In the genomic region with DNA sequence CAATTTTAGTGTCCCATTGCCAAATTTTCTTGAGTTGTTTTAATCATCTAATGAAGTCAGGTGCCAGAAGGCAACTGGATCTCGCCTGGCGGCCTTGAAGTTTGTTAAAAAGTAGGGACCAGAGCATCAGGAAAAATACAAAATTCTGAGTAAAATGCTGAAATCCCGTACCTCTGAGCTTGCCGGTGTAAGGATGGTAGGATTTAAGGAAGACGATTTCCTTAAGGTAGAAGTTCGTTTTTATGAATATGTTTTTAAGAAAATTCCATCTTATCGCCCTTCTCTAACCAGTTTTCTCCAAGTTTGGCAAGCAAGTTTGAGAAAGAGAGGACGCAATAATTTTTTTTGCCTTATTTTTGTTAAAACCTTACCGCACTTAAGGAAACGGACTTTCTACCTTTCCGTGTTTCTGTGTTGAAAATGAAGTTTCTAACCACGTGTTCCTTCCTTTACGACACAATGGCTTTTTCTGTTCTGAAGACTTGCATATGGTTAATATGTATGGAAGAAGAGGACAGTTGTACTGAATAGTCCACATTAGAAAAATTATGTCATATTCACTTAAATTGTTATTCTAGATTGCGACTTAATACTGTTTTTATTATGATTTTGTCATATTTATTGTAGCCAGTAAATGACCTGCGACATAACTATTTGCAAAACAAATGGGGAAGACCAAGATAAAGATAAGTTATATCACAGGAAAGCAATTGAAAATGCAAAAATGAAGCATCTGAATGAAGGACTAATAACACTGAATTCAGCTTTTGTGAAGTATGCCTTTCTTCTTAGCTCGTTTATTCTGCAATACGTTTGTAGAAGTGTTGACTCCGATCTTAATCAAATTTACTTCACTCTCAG, we compare ENCODE assay signal across 7 cellular contexts. TPM values are rescaled to one million over a fixed set of nuclear protein-coding genes. Genes with fewer than 3 reads are reported as not detected.
DNase-seq lines count a peak whose midpoint lies in the region; ATAC-seq lines count a peak whose summit lies in the region.

No MANE protein-coding gene starts in this region.

- H3K9me3 ChIP-seq in iPS-18c (ENCODE audit: control insufficient read depth, insufficient read depth, low read length): no peaks in the 10 kb centered on the region

- peak overlapping the region; percentile 99 for H3K27ac Mint-ChIP-seq in activated CD8-positive, alpha-beta T cell treated with anti-CD3 and anti-CD28 coated beads, Interleukin-2, amount 10 ng/mL, durations not matched to agents 7 days and 5 days
- H3K27ac Mint-ChIP-seq in stimulated activated naive CD8-positive, alpha-beta T cell treated with anti-CD3 and anti-CD28 coated beads, Interleukin-15, amount 100 ng/mL, for 72 hours: peak overlapping the region; percentile 99

- POLR2A ChIA-PET in activated CD8-positive, alpha-beta T cell treated with anti-CD3 and anti-CD28 coated beads, Interleukin-2, amount 10 ng/mL, durations not matched to agents 7 days and 5 days (lab: Charles Lee): interaction anchor here (0.5 to 1.9 kb wide), 4 partner anchors 11 to 65 kb away, joined by 3 to 6 read pairs (median 5); no protein-coding TSS in a partner anchor

- peak overlapping the region; percentile 89 for H3K4me3 ChIP-seq in iPS-18c (ENCODE audit: insufficient read depth, low read depth, low read length)

- CTCF ChIA-PET in activated CD8-positive, alpha-beta T cell treated with anti-CD3 and anti-CD28 coated beads, Interleukin-2, amount 10 ng/mL, durations not matched to agents 7 days and 5 days (lab: Charles Lee): interaction anchor here (0.8 to 1.4 kb wide), 3 partner anchors 33 to 72 kb away, joined by 3 to 4 read pairs (median 4); no protein-coding TSS in a partner anchor

- peaks cover 3% of the 10 kb centered on the region for H3K9me3 Mint-ChIP-seq in activated CD8-positive, alpha-beta T cell treated with anti-CD3 and anti-CD28 coated beads, Interleukin-2, amount 10 ng/mL, durations not matched to agents 7 days and 5 days (ENCODE audit: insufficient read depth)
- peaks cover 0 to 4% of the 10 kb centered on the region in 2 donors for H3K9me3 Mint-ChIP-seq in stimulated activated naive CD8-positive, alpha-beta T cell treated with anti-CD3 and anti-CD28 coated beads, Interleukin-15, amount 100 ng/mL, for 72 hours

- ATAC-seq in activated CD8-positive, alpha-beta T cell treated with anti-CD3 and anti-CD28 coated beads, Interleukin-2, amount 10 ng/mL, durations not matched to agents 7 days and 5 days: no peak
- no peak for ATAC-seq in stimulated activated naive CD8-positive, alpha-beta T cell treated with anti-CD3 and anti-CD28 coated beads, Interleukin-15, amount 100 ng/mL, for 72 hours
- ATAC-seq in HG03442 (IDR thresholded peaks at IDR 0.05; ENCODE audit: unreplicated experiment): no peak

- H3K4me1 Mint-ChIP-seq in activated CD8-positive, alpha-beta T cell treated with anti-CD3 and anti-CD28 coated beads, Interleukin-2, amount 10 ng/mL, durations not matched to agents 7 days and 5 days (ENCODE audit: low read depth): peaks cover 48% of the 10 kb centered on the region
- peaks cover 54% of the 10 kb centered on the region for H3K4me1 Mint-ChIP-seq in stimulated activated naive CD8-positive, alpha-beta T cell treated with anti-CD3 and anti-CD28 coated beads, Interleukin-15, amount 100 ng/mL, for 72 hours

- peaks cover 42% of the 10 kb centered on the region for H3K36me3 Mint-ChIP-seq in activated CD8-positive, alpha-beta T cell treated with anti-CD3 and anti-CD28 coated beads, Interleukin-2, amount 10 ng/mL, durations not matched to agents 7 days and 5 days (ENCODE audit: low read depth)

- no peaks in the 10 kb centered on the region for H3K27me3 Mint-ChIP-seq in activated CD8-positive, alpha-beta T cell treated with anti-CD3 and anti-CD28 coated beads, Interleukin-2, amount 10 ng/mL, durations not matched to agents 7 days and 5 days (ENCODE audit: low read depth)
- H3K27me3 Mint-ChIP-seq in stimulated activated naive CD8-positive, alpha-beta T cell treated with anti-CD3 and anti-CD28 coated beads, Interleukin-15, amount 100 ng/mL, for 72 hours: no peaks in the 10 kb centered on the region

- peak overlapping the region; percentile 85 for H3K4me3 Mint-ChIP-seq in activated CD8-positive, alpha-beta T cell treated with anti-CD3 and anti-CD28 coated beads, Interleukin-2, amount 10 ng/mL, durations not matched to agents 7 days and 5 days
- H3K4me3 Mint-ChIP-seq in stimulated activated naive CD8-positive, alpha-beta T cell treated with anti-CD3 and anti-CD28 coated beads, Interleukin-15, amount 100 ng/mL, for 72 hours: peak overlapping the region; percentile 98 to 99

- DNase-seq in HT1080 (ENCODE audit: low read depth) (peak; percentile 1), AG08396 (ENCODE audit: low spot score) (no peak), NCI-H1436 treated with DMSO at 0.1 percent for 48 hours (lab: John Stamatoyannopoulos, UW) (no peak)
- DNase-seq in activated CD8-positive, alpha-beta T cell treated with anti-CD3 and anti-CD28 coated beads, Interleukin-2, amount 10 ng/mL, durations not matched to agents 7 days and 5 days: no peak
- no peak for DNase-seq in stimulated activated naive CD8-positive, alpha-beta T cell treated with anti-CD3 and anti-CD28 coated beads, Interleukin-15, amount 100 ng/mL, for 72 hours

RNA-seq across cellular contexts. Expression of a gene that starts 0.9 kb away (rescaled TPM):
- 3.6 and 6.7 TPM in 2 replicates for total RNA-seq in HT1080 (2014; rRNA removed; shearing (Covaris generic))
- 4.0 and 6.4 TPM in 2 replicates for polyA plus RNA-seq in HT1080 (2015; cell fraction: cytosol; rRNA removed)
- polyA plus RNA-seq in HT1080 (2015; cell fraction: nucleus; rRNA removed): 12.8 and 13.3 TPM in 2 replicates
- total RNA-seq in activated CD8-positive, alpha-beta T cell treated with anti-CD3 and anti-CD28 coated beads, Interleukin-2, amount 10 ng/mL, durations not matched to agents 7 days and 5 days: 10 to 100 TPM; 30.1 to 31.3 TPM
